ENCODE assay signal across 26 cellular contexts in the genomic region with DNA sequence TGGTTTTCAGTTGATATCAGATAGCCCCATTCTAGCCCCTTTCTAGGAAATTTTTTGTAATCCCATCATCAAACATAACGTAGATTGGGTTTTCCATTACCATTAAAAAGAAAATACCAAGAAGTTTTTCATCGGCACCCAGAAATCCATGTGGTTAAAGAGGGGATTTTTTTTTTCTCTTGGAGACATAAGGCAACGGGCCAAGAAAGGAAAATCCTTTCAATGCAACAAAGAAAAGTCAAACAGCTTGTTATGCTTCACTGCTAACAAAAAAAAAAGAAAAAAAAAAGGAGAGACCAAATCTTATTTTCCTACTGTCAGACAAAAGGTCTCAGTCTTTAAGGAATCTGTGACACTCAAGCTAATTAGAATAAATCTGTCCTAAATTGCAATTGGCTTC.
"Had no signal": no experiment of that assay in that cellular context is flagged by ENCODE, and none has a peak within 500 bp of the region (broad histone marks: within the 10 kb centered on the region; RNA-seq: fewer than 3 reads in every experiment).

No MANE protein-coding gene starts in this region.

- H3K4me1 ChIP-seq: foreskin keratinocyte, vagina had no signal

- DNase-seq: activated CD4-positive, alpha-beta memory T cell treated with anti-CD3 and anti-CD28 coated beads, Interleukin-2, amount 10 ng/mL, durations not matched to agents 7 days and 5 days; activated CD4-positive, alpha-beta T cell treated with anti-CD3 and anti-CD28 coated beads, Interleukin-2, amount 10 ng/mL, durations not matched to agents 7 days and 5 days; activated CD4-positive, CD25-positive, alpha-beta regulatory T cell treated with anti-CD3 and anti-CD28 coated beads, Interleukin-2, amount 50 U/mL, for 72 hours; activated CD8-positive, alpha-beta memory T cell treated with anti-CD3 and anti-CD28 coated beads, Interleukin-2, amount 50 U/mL, for 48 hours; activated gamma-delta T cell; activated naive CD4-positive, alpha-beta T cell treated with anti-CD3 and anti-CD28 coated beads, Interleukin-2, amount 10 ng/mL, durations not matched to agents 7 days and 5 days; activated T-cell treated with anti-CD3 and anti-CD28 coated beads, Interleukin-2, amount 50 U/mL, for 24 hours; amygdala; dermis blood vessel endothelial cell; effector CD4-positive, alpha-beta T cell; foreskin keratinocyte; left cardiac atrium; left ventricle myocardium superior; nephron progenitor cell; stimulated activated CD4-positive, alpha-beta T cell treated with anti-CD3 and anti-CD28 coated beads, Interleukin-4, amount 100 ng/mL, for 24 hours; T-helper 17 cell; T1000; upper lobe of left lung had no signal

- H3K27ac ChIP-seq: esophagus muscularis mucosa, foreskin keratinocyte, skin epidermis, upper lobe of left lung, vagina had no signal

- H3K36me3 Mint-ChIP-seq: activated naive CD4-positive, alpha-beta T cell treated with anti-CD3 and anti-CD28 coated beads, Interleukin-2, amount 10 ng/mL, durations not matched to agents 7 days and 5 days; stimulated activated effector memory CD8-positive, alpha-beta T cell treated with anti-CD3 and anti-CD28 coated beads, Interleukin-12 subunit alpha, Interleukin-12 subunit beta, amount 100 ng/mL, for 72 hours had no signal

- H3K9me3 Mint-ChIP-seq: activated CD4-positive, alpha-beta memory T cell treated with anti-CD3 and anti-CD28 coated beads, Interleukin-2, amount 10 ng/mL, durations not matched to agents 7 days and 5 days; activated CD4-positive, alpha-beta T cell treated with anti-CD3 and anti-CD28 coated beads, Interleukin-2, amount 10 ng/mL, durations not matched to agents 7 days and 5 days; activated naive CD4-positive, alpha-beta T cell treated with anti-CD3 and anti-CD28 coated beads, Interleukin-2, amount 10 ng/mL, durations not matched to agents 7 days and 5 days; activated T-cell treated with anti-CD3 and anti-CD28 coated beads, Interleukin-2, amount 50 U/mL, for 24 hours; stimulated activated naive CD8-positive, alpha-beta T cell treated with anti-CD3 and anti-CD28 coated beads, Interleukin-15, Interleukin-2, amounts not matched to agents 100 ng/mL and 50 ng/mL, for 24 hours had no signal

- H3K4me1 Mint-ChIP-seq: activated CD4-positive, alpha-beta memory T cell treated with anti-CD3 and anti-CD28 coated beads, Interleukin-2, amount 10 ng/mL, durations not matched to agents 7 days and 5 days; activated CD4-positive, alpha-beta T cell treated with anti-CD3 and anti-CD28 coated beads, Interleukin-2, amount 10 ng/mL, durations not matched to agents 7 days and 5 days; activated naive CD4-positive, alpha-beta T cell treated with anti-CD3 and anti-CD28 coated beads, Interleukin-2, amount 10 ng/mL, durations not matched to agents 7 days and 5 days; stimulated activated effector memory CD8-positive, alpha-beta T cell treated with anti-CD3 and anti-CD28 coated beads, Interleukin-12 subunit alpha, Interleukin-12 subunit beta, amount 100 ng/mL, for 72 hours; T-helper 17 cell had no signal

- H3K9me3 ChIP-seq: esophagus muscularis mucosa, upper lobe of left lung, vagina had no signal

- H3K4me3 Mint-ChIP-seq: activated CD4-positive, alpha-beta memory T cell treated with anti-CD3 and anti-CD28 coated beads, Interleukin-2, amount 10 ng/mL, durations not matched to agents 7 days and 5 days; activated CD4-positive, alpha-beta T cell treated with anti-CD3 and anti-CD28 coated beads, Interleukin-2, amount 10 ng/mL, durations not matched to agents 7 days and 5 days; activated naive CD4-positive, alpha-beta T cell treated with anti-CD3 and anti-CD28 coated beads, Interleukin-2, amount 10 ng/mL, durations not matched to agents 7 days and 5 days; activated T-cell treated with anti-CD3 and anti-CD28 coated beads, Interleukin-2, amount 50 U/mL, for 24 hours; nephron progenitor cell; stimulated activated effector memory CD8-positive, alpha-beta T cell treated with anti-CD3 and anti-CD28 coated beads, Interleukin-12 subunit alpha, Interleukin-12 subunit beta, amount 100 ng/mL, for 72 hours; stimulated activated naive CD8-positive, alpha-beta T cell treated with anti-CD3 and anti-CD28 coated beads, Interleukin-15, Interleukin-2, amounts not matched to agents 100 ng/mL and 50 ng/mL, for 24 hours; T-helper 17 cell had no signal

- ATAC-seq: foreskin keratinocyte; left cardiac atrium; left ventricle myocardium superior; sciatic nerve; stimulated activated effector memory CD8-positive, alpha-beta T cell treated with anti-CD3 and anti-CD28 coated beads, Interleukin-12 subunit alpha, Interleukin-12 subunit beta, amount 100 ng/mL, for 72 hours; T-helper 17 cell had no signal

- H3K27me3 ChIP-seq: foreskin keratinocyte, upper lobe of left lung, vagina had no signal

- H3K4me3 ChIP-seq: esophagus muscularis mucosa, skin epidermis, upper lobe of left lung, vagina had no signal

- FAIRE-seq: colon, islet of Langerhans had no signal

- H3K36me3 ChIP-seq: esophagus muscularis mucosa, upper lobe of left lung, vagina had no signal

- H3K27ac Mint-ChIP-seq: activated CD4-positive, alpha-beta memory T cell treated with anti-CD3 and anti-CD28 coated beads, Interleukin-2, amount 10 ng/mL, durations not matched to agents 7 days and 5 days; activated CD4-positive, alpha-beta T cell treated with anti-CD3 and anti-CD28 coated beads, Interleukin-2, amount 10 ng/mL, durations not matched to agents 7 days and 5 days; activated naive CD4-positive, alpha-beta T cell treated with anti-CD3 and anti-CD28 coated beads, Interleukin-2, amount 10 ng/mL, durations not matched to agents 7 days and 5 days; activated T-cell treated with anti-CD3 and anti-CD28 coated beads, Interleukin-2, amount 50 U/mL, for 24 hours; nephron progenitor cell; stimulated activated effector memory CD8-positive, alpha-beta T cell treated with anti-CD3 and anti-CD28 coated beads, Interleukin-12 subunit alpha, Interleukin-12 subunit beta, amount 100 ng/mL, for 72 hours; stimulated activated naive CD8-positive, alpha-beta T cell treated with anti-CD3 and anti-CD28 coated beads, Interleukin-15, Interleukin-2, amounts not matched to agents 100 ng/mL and 50 ng/mL, for 24 hours; T-helper 17 cell had no signal
